8 cellular contexts compared by ENCODE assay signal in the genomic region with DNA sequence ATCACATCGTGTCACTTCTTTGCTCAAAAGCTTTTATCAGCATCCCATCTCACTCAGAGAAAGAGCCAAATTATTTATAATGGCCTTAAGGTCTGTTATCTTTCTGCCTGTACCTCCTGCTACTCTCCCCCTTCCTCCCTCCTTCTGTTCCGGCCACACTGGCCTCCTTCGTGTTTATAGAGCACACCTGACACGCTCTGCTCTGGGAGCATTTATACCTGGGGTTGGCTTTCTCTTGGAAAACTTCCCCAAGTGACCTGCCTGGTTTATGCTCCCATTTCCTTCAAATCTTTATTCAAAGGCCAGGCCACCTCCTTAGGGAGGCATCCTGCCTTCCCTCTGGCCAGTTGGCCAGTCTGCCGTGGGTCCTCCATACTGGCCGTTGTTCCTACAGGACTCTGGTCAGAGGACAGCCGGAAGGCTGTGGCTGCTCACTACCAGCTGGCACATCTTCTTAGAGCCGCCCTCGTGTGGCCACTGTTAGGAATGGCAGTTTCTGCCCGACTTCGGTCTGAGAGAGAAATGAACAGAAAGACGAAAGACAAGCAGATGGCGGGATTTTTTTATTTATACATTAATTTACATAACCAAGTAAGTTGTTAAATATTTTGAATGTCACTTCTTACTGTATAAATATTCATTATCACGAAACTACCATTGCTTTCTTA.
DNase-seq lines count a peak whose midpoint lies in the region; ATAC-seq and TF ChIP-seq lines count a peak whose summit lies in the region.

No MANE protein-coding gene starts in this region.

- H3K4me1 Mint-ChIP-seq in progenitor cell of endocrine pancreas (ENCODE audit: low read depth): peaks cover 3% of the 10 kb centered on the region

- H3K9me3 Mint-ChIP-seq in progenitor cell of endocrine pancreas (ENCODE audit: low read depth): peaks cover 6% of the 10 kb centered on the region

- TF ChIP-seq RAD21 in Ishikawa (IDR thresholded peaks at IDR 0.05; ENCODE audit: low read depth): peak; percentile 51

- H3K4me3 ChIP-seq in cardiac muscle cell: no peak overlapping the region

- H3K27ac ChIP-seq in cardiac muscle cell: no peak overlapping the region

- H3K4me3 Mint-ChIP-seq in progenitor cell of endocrine pancreas (ENCODE audit: low read depth): peak overlapping the region; percentile 50

- DNase-seq in ELF-1 (ENCODE audit: low read depth, low spot score): peak; percentile 88
- DNase-seq in activated naive CD4-positive, alpha-beta T cell treated with anti-CD3 and anti-CD28 coated beads, Interleukin-2, amount 50 U/mL, for 16 hours: peak; percentile 44
- peak; percentile 66 to 79 for DNase-seq in cardiac muscle cell (ENCODE audit: low read depth in 1 of 2, low spot score in 1 of 2)
- DNase-seq in progenitor cell of endocrine pancreas (ENCODE audit: low spot score, unreplicated experiment): peak; percentile 56
- no peak for DNase-seq in T1000 (lab: John Stamatoyannopoulos, UW)

- TF ChIP-seq CTCF in cardiac muscle cell (IDR thresholded peaks at IDR 0.05; ENCODE audit: low read depth, low read length): peak; percentile 68
- peak; percentile 90 for TF ChIP-seq CTCF in progenitor cell of endocrine pancreas (IDR thresholded peaks at IDR 0.05; ENCODE audit: unreplicated experiment)

- H3K4me1 ChIP-seq in cardiac muscle cell (ENCODE audit: low read depth): peaks cover 12% of the 10 kb centered on the region

- H3K9me3 ChIP-seq in cardiac muscle cell (ENCODE audit: low read depth): no peaks in the 10 kb centered on the region

- no peaks in the 10 kb centered on the region for H3K27me3 Mint-ChIP-seq in progenitor cell of endocrine pancreas

- peak overlapping the region; percentile 85 for H3K27ac Mint-ChIP-seq in progenitor cell of endocrine pancreas

- no peaks in the 10 kb centered on the region for H3K36me3 Mint-ChIP-seq in progenitor cell of endocrine pancreas (ENCODE audit: insufficient read depth)

- H3K27me3 ChIP-seq in cardiac muscle cell: no peaks in the 10 kb centered on the region

- ATAC-seq in GM21619 (IDR thresholded peaks at IDR 0.05; ENCODE audit: unreplicated experiment) (peak; percentile 95), SK-N-SH treated with all-trans-retinoic acid at 6 μM for 48 hours (peak; percentile 98)

- TF ChIP-seq EP300 in Ishikawa (IDR thresholded peaks at IDR 0.05; ENCODE audit: borderline replicate concordance): no peak

- no peaks in the 10 kb centered on the region for H3K36me3 ChIP-seq in cardiac muscle cell

TF ChIP-seq in Ishikawa, 13 proteins besides CTCF, POLR2A, EP300 and RAD21:
- TF ChIP-seq, protein P1, sequence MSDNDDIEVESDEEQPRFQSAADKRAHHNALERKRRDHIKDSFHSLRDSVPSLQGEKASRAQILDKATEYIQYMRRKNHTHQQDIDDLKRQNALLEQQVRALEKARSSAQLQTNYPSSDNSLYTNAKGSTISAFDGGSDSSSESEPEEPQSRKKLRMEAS (IDR thresholded peaks at IDR 0.05): no peak
- TF ChIP-seq CEBPB (IDR thresholded peaks at IDR 0.05): no peak
- no peak for TF ChIP-seq TEAD4 (IDR thresholded peaks at IDR 0.05)
- no peak for TF ChIP-seq YY1 (IDR thresholded peaks at IDR 0.05; ENCODE audit: low read depth)
- TF ChIP-seq, protein P2, sequence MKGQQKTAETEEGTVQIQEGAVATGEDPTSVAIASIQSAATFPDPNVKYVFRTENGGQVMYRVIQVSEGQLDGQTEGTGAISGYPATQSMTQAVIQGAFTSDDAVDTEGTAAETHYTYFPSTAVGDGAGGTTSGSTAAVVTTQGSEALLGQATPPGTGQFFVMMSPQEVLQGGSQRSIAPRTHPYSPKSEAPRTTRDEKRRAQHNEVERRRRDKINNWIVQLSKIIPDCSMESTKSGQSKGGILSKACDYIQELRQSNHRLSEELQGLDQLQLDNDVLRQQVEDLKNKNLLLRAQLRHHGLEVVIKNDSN (IDR thresholded peaks at IDR 0.05): no peak
- no peak for TF ChIP-seq NFIC (IDR thresholded peaks at IDR 0.05)
- TF ChIP-seq FOXM1 (IDR thresholded peaks at IDR 0.05; ENCODE audit: borderline replicate concordance, low read depth): no peak
- no peak for TF ChIP-seq EGR1 (IDR thresholded peaks at IDR 0.05)
- TF ChIP-seq, protein P3, sequence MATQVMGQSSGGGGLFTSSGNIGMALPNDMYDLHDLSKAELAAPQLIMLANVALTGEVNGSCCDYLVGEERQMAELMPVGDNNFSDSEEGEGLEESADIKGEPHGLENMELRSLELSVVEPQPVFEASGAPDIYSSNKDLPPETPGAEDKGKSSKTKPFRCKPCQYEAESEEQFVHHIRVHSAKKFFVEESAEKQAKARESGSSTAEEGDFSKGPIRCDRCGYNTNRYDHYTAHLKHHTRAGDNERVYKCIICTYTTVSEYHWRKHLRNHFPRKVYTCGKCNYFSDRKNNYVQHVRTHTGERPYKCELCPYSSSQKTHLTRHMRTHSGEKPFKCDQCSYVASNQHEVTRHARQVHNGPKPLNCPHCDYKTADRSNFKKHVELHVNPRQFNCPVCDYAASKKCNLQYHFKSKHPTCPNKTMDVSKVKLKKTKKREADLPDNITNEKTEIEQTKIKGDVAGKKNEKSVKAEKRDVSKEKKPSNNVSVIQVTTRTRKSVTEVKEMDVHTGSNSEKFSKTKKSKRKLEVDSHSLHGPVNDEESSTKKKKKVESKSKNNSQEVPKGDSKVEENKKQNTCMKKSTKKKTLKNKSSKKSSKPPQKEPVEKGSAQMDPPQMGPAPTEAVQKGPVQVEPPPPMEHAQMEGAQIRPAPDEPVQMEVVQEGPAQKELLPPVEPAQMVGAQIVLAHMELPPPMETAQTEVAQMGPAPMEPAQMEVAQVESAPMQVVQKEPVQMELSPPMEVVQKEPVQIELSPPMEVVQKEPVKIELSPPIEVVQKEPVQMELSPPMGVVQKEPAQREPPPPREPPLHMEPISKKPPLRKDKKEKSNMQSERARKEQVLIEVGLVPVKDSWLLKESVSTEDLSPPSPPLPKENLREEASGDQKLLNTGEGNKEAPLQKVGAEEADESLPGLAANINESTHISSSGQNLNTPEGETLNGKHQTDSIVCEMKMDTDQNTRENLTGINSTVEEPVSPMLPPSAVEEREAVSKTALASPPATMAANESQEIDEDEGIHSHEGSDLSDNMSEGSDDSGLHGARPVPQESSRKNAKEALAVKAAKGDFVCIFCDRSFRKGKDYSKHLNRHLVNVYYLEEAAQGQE (IDR thresholded peaks at IDR 0.05; ENCODE audit: low read depth): no peak
- no peak for TF ChIP-seq ZBTB7A (IDR thresholded peaks at IDR 0.05; ENCODE audit: low read depth)
- TF ChIP-seq TCF12 (IDR thresholded peaks at IDR 0.05; ENCODE audit: low read depth): no peak
- no peak for TF ChIP-seq CREB1 (IDR thresholded peaks at IDR 0.05; ENCODE audit: low read depth)
- no peak for TF ChIP-seq TAF1 (IDR thresholded peaks at IDR 0.05; ENCODE audit: low read depth)
TF ChIP-seq in Ishikawa: peak in this region for 0.

TF ChIP-seq in SK-N-SH treated with all-trans-retinoic acid at 6 μM for 48 hours, 23 proteins besides CTCF, POLR2A, EP300 and RAD21 (continues in another document):
- TF ChIP-seq RARB (CRISPR knock-in tag; IDR thresholded peaks at IDR 0.05): no peak
- TF ChIP-seq CSDC2 (CRISPR knock-in tag; IDR thresholded peaks at IDR 0.05): no peak
- TF ChIP-seq, protein P4, sequence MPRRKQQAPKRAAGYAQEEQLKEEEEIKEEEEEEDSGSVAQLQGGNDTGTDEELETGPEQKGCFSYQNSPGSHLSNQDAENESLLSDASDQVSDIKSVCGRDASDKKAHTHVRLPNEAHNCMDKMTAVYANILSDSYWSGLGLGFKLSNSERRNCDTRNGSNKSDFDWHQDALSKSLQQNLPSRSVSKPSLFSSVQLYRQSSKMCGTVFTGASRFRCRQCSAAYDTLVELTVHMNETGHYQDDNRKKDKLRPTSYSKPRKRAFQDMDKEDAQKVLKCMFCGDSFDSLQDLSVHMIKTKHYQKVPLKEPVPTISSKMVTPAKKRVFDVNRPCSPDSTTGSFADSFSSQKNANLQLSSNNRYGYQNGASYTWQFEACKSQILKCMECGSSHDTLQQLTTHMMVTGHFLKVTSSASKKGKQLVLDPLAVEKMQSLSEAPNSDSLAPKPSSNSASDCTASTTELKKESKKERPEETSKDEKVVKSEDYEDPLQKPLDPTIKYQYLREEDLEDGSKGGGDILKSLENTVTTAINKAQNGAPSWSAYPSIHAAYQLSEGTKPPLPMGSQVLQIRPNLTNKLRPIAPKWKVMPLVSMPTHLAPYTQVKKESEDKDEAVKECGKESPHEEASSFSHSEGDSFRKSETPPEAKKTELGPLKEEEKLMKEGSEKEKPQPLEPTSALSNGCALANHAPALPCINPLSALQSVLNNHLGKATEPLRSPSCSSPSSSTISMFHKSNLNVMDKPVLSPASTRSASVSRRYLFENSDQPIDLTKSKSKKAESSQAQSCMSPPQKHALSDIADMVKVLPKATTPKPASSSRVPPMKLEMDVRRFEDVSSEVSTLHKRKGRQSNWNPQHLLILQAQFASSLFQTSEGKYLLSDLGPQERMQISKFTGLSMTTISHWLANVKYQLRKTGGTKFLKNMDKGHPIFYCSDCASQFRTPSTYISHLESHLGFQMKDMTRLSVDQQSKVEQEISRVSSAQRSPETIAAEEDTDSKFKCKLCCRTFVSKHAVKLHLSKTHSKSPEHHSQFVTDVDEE (CRISPR knock-in tag; IDR thresholded peaks at IDR 0.05): no peak
- TF ChIP-seq, protein P5, sequence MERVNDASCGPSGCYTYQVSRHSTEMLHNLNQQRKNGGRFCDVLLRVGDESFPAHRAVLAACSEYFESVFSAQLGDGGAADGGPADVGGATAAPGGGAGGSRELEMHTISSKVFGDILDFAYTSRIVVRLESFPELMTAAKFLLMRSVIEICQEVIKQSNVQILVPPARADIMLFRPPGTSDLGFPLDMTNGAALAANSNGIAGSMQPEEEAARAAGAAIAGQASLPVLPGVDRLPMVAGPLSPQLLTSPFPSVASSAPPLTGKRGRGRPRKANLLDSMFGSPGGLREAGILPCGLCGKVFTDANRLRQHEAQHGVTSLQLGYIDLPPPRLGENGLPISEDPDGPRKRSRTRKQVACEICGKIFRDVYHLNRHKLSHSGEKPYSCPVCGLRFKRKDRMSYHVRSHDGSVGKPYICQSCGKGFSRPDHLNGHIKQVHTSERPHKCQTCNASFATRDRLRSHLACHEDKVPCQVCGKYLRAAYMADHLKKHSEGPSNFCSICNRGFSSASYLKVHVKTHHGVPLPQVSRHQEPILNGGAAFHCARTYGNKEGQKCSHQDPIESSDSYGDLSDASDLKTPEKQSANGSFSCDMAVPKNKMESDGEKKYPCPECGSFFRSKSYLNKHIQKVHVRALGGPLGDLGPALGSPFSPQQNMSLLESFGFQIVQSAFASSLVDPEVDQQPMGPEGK (CRISPR knock-in tag; IDR thresholded peaks at IDR 0.05; ENCODE audit: borderline replicate concordance): no peak
- TF ChIP-seq ZFP30 (CRISPR knock-in tag; IDR thresholded peaks at IDR 0.05): no peak
- no peak for TF ChIP-seq TCF4 (CRISPR knock-in tag; IDR thresholded peaks at IDR 0.05; ENCODE audit: borderline replicate concordance)
- TF ChIP-seq SNAI2 (CRISPR knock-in tag; IDR thresholded peaks at IDR 0.05): no peak
- TF ChIP-seq ZNF8 (CRISPR knock-in tag; IDR thresholded peaks at IDR 0.05): no peak
